In the genomic region with DNA sequence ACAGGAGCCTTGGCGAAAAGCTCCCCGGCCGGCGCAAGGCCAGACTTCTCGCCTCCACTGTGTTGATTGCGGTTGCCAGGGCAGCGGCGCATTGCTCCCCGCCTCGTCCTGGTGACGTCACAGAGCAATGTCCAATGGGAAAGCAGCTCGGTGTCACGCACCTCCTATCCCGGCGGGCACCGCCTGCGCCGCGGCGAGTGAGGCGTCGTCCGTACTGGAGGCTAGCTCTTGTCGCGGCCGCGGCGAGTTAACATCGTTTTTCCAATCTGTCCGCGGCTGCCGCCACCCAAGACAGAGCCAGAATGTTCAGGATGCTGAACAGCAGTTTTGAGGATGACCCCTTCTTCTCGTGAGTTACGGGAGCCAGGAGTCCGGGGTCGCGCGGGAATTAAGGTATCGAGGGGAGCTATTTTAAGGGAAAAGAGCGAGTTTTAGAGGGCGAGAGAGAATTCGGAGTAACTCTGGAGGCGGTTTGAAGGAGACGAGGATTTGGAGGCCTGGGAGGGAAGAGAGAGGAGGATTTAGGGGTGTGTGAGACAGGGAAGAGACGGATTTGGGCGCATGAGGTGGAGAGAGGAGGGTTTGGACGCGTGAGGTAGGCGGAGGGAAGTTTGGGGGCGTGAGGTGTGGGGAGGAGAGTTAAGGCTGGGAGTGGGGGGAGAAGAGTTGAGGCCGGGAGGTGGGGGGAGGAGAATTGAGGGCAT, we compare ENCODE assay signal across 8 cellular contexts. TPM values are rescaled to one million over a fixed set of nuclear protein-coding genes. Genes with fewer than 3 reads are reported as not detected.
DNase-seq lines count a peak whose midpoint lies in the region; ATAC-seq and TF ChIP-seq lines count a peak whose summit lies in the region.

MLF1 (plus strand) TSS at position 196 of the 704 bp plus-strand sequence; CDS start at position 303, 107 bp downstream.

- H3K9ac ChIP-seq in mucosa of rectum (ENCODE audit: low read depth in 1 of 2, low read length in 2 of 2), result peak within 1 kb of the TSS; percentile 69 to 87

- POLR2A ChIA-PET in CD8-positive, alpha-beta T cell (lab: Charles Lee), result interaction anchor here (0.8 kb wide), 1 partner anchor 73 kb away, joined by 3 read pairs; the partner anchor contains the start of gene GFM1

- no peak for TF ChIP-seq CTCF in CD8-positive, alpha-beta T cell (IDR thresholded peaks at IDR 0.05)
- peak in 1 of 6 experiments; percentile 18 for TF ChIP-seq CTCF in esophagus squamous epithelium (IDR thresholded peaks at IDR 0.05)

- H3K36me3 ChIP-seq in CD8-positive, alpha-beta T cell (ENCODE audit: insufficient read depth, low read length), result no peaks in the 10 kb centered on the region
- no peaks in the 10 kb centered on the region for H3K36me3 ChIP-seq in esophagus squamous epithelium
- H3K36me3 ChIP-seq in mucosa of rectum (ENCODE audit: control insufficient read depth in 2 of 2, insufficient read depth in 2 of 2, low read length in 2 of 2), result no peaks in the 10 kb centered on the region

- CTCF ChIA-PET in CD8-positive, alpha-beta T cell (lab: Charles Lee), result interaction anchor here (1.2 kb wide), 1 partner anchor 73 kb away, joined by 3 read pairs; the partner anchor contains the start of gene GFM1

- intact Hi-C loops in CD8-positive, alpha-beta T cell (cut with DNase I, micrococcal nuclease), result loop anchor here in 1 of 2 experiments (5.0 kb wide), 1 partner anchor 76 kb away; no protein-coding TSS in a partner anchor
- intact Hi-C loops in esophagus squamous epithelium (cut with DNase I), result no loop called here

- H3K4me3 ChIP-seq in CD8-positive, alpha-beta T cell (ENCODE audit: low read depth, low read length), result peak within 1 kb of the TSS; percentile 31
- peak within 1 kb of the TSS; percentile 39 to 77 (median 58) for H3K4me3 ChIP-seq in esophagus squamous epithelium
- H3K4me3 ChIP-seq in mucosa of rectum (ENCODE audit: low read length in 2 of 2), result peak within 1 kb of the TSS; percentile 78 to 81

- ATAC-seq in CD8-positive, alpha-beta T cell, result peak; percentile 94
- ATAC-seq in GM21381 (IDR thresholded peaks at IDR 0.05; ENCODE audit: unreplicated experiment), result peak; percentile 100

- H3K27me3 ChIP-seq in CD8-positive, alpha-beta T cell (ENCODE audit: insufficient read depth, low read length), result no peaks in the 10 kb centered on the region
- H3K27me3 ChIP-seq in esophagus squamous epithelium (no peaks in the 10 kb centered on the region), mucosa of rectum (ENCODE audit: control insufficient read depth in 2 of 2, insufficient read depth in 2 of 2, low read length in 2 of 2) (peaks cover 0 to 3% of the 10 kb centered on the region in 2 donors)

- peak within 1 kb of the TSS; percentile 73 for H3K27ac Mint-ChIP-seq in CD8-positive, alpha-beta T cell

- DNase-seq in CD8-positive, alpha-beta T cell, result peak; percentile 56 to 80 (median 72)
- DNase-seq in HT1080 (ENCODE audit: low read depth) (peak; percentile 96), esophagus squamous epithelium (lab: John Stamatoyannopoulos, UW) (peak; percentile 67)
- DNase-seq in activated T-helper 1 cell treated with anti-CD3 and anti-CD28 coated beads, Interleukin-2, amount 50 U/mL, for 16 hours (ENCODE audit: low read depth in 1 of 2, low spot score in 1 of 2), result peak; percentile 59
- DNase-seq in stimulated activated CD8-positive, alpha-beta memory T cell treated with anti-CD3 and anti-CD28 coated beads, Interleukin-2, amount 100 ng/mL, for 48 hours (ENCODE audit: low read depth in 2 of 2), result peak; percentile 68 to 82

- peak in 1 of 4 donors; percentile 63 for TF ChIP-seq POLR2A in esophagus squamous epithelium (IDR thresholded peaks at IDR 0.05)

- H3K9me3 ChIP-seq in CD8-positive, alpha-beta T cell (ENCODE audit: low read length), result no peaks in the 10 kb centered on the region
- H3K9me3 ChIP-seq in esophagus squamous epithelium, result no peaks in the 10 kb centered on the region
- no peaks in the 10 kb centered on the region for H3K9me3 ChIP-seq in mucosa of rectum (ENCODE audit: control insufficient read depth in 2 of 2, low read length in 2 of 2)

- peak within 1 kb of the TSS; percentile 83 for H3K4me3 Mint-ChIP-seq in CD8-positive, alpha-beta T cell

- H3K27ac ChIP-seq in CD8-positive, alpha-beta T cell (ENCODE audit: low read depth, low read length), result peak within 1 kb of the TSS; percentile 49
- H3K27ac ChIP-seq in esophagus squamous epithelium (peak within 1 kb of the TSS in 3 of 4 donors; percentile 70 to 80 (median 79)), mucosa of rectum (ENCODE audit: low read depth in 2 of 2, low read length in 2 of 2) (peak within 1 kb of the TSS; percentile 46 to 56)

- peaks cover 5% of the 10 kb centered on the region for H3K4me1 ChIP-seq in CD8-positive, alpha-beta T cell (ENCODE audit: insufficient read depth, low read length)
- H3K4me1 ChIP-seq in esophagus squamous epithelium (peaks cover 0 to 17% (median 0%) of the 10 kb centered on the region in 3 donors), mucosa of rectum (ENCODE audit: control insufficient read depth in 2 of 2, insufficient read depth in 2 of 2, low read length in 2 of 2) (peaks cover 0 to 5% of the 10 kb centered on the region in 2 donors)

- 0 to 2% methylated on average over 16 to 30 of the region's 51 CpGs for WGBS in esophagus squamous epithelium, 2 donors

- H3K9me3 Mint-ChIP-seq in CD8-positive, alpha-beta T cell, result no peaks in the 10 kb centered on the region

- H3K36me3 Mint-ChIP-seq in CD8-positive, alpha-beta T cell, result no peaks in the 10 kb centered on the region

- peaks cover 48% of the 10 kb centered on the region for H3K27me3 Mint-ChIP-seq in CD8-positive, alpha-beta T cell (ENCODE audit: low read depth)

- peaks cover 11% of the 10 kb centered on the region for H3K4me1 Mint-ChIP-seq in CD8-positive, alpha-beta T cell (ENCODE audit: low read depth)

TF ChIP-seq in PFSK-1, 5 proteins besides CTCF, POLR2A, EP300 and RAD21:
- peak; percentile 94 for TF ChIP-seq FOXP2 (optimal IDR thresholded peaks at IDR 0.05; ENCODE audit: borderline replicate concordance, extremely low read depth, extremely low read length, insufficient read depth)
- no peak for TF ChIP-seq TAF1 (IDR thresholded peaks at IDR 0.05; ENCODE audit: borderline replicate concordance, insufficient read depth, low read length)
TF ChIP-seq in PFSK-1: peak in this region for 1.

RNA-seq across cellular contexts. Expression of gene MLF1, which starts in this region (rescaled TPM):
- 1 to 10 TPM; 4.1 to 7.0 TPM for total RNA-seq in CD8-positive, alpha-beta T cell
- total RNA-seq in HT1080 (2014; rRNA removed; shearing (Covaris generic)), result 12.0 and 17.7 TPM in 2 replicates
- polyA plus RNA-seq in HT1080 (2015; cell fraction: cytosol; rRNA removed), result 26.3 and 27.3 TPM in 2 replicates
- polyA plus RNA-seq in HT1080 (2015; cell fraction: nucleus; rRNA removed), result 9.4 and 12.6 TPM in 2 replicates
- 3.7 TPM for polyA plus RNA-seq in PFSK-1 (2012; ENCODE audit: insufficient read length, low read depth)
- total RNA-seq in esophagus squamous epithelium, result 1 to 10 TPM; 1.3 to 5.9 (median 1.7) TPM

Comparison
In these comparisons a context has a peak if more than half of its experiments do, and no peak if none do; other contexts are left out.
1. Peak in every context shown above with its lines: DNase-seq, ATAC-seq, H3K4me3 ChIP-seq and H3K27ac ChIP-seq.